ENCODE assay signal across 8 cellular contexts in genomic region chr19:18322759-18323460, GRCh38. TPM values are rescaled to one million over a fixed set of nuclear protein-coding genes. Genes with fewer than 3 reads are reported as not detected.
A peak's percentile ranks its signal among the peaks of the same experiment; 100 is the strongest.
DNase-seq lines count a peak whose midpoint lies in the region; ATAC-seq and TF ChIP-seq lines count a peak whose summit lies in the region.

Gene LSM4, minus strand, starts transcription at chr19:18323076. Its CDS starts 56 bp downstream, at chr19:18323020.

- H3K27ac Mint-ChIP-seq in endothelial cell (ENCODE audit: unreplicated experiment): peak within 1 kb of the TSS; percentile 96

- H3K36me3 ChIP-seq in OCI-LY3 (replicated peaks; ENCODE audit: low read depth, low read length): peaks cover 15% of the 10 kb centered on the region

- H3K4me1 ChIP-seq in OCI-LY3 (ENCODE audit: low read length): peaks cover 16% of the 10 kb centered on the region

- peak within 1 kb of the TSS; percentile 89 for H3K4me3 Mint-ChIP-seq in endothelial cell (ENCODE audit: unreplicated experiment)

- no peaks in the 10 kb centered on the region for H3K27me3 ChIP-seq in OCI-LY3 (ENCODE audit: low read depth, low read length)

- no peaks in the 10 kb centered on the region for H4K20me1 ChIP-seq in OCI-LY3 (ENCODE audit: insufficient read depth, low read length)

- peak within 1 kb of the TSS; percentile 80 for H3K27ac ChIP-seq in OCI-LY3 (ENCODE audit: low read length)

- peaks cover 51% of the 10 kb centered on the region for H3K4me1 Mint-ChIP-seq in endothelial cell (ENCODE audit: unreplicated experiment)

- no peaks in the 10 kb centered on the region for H3K9me3 Mint-ChIP-seq in endothelial cell (ENCODE audit: unreplicated experiment)

- DNase-seq in DMS114 treated with DMSO at 0.1 percent for 48 hours (lab: John Stamatoyannopoulos, UW; ENCODE audit: unreplicated experiment) (peak; percentile 98), HuH-7.5 (ENCODE audit: low spot score) (peak; percentile 97), endothelial cell (ENCODE audit: low spot score) (peak; percentile 99), midbrain (lab: John Stamatoyannopoulos, UW) (peak; percentile 98)
- peak; percentile 99 for DNase-seq in activated CD8-positive, alpha-beta memory T cell treated with anti-CD3 and anti-CD28 coated beads, Interleukin-2, amount 50 U/mL, for 48 hours
- DNase-seq in stimulated activated CD8-positive, alpha-beta memory T cell treated with anti-CD3 and anti-CD28 coated beads, Interleukin-2, amount 100 ng/mL, for 1 hour (ENCODE audit: low read depth in 2 of 2): peak; percentile 99 to 100

- ATAC-seq in GM21526 (IDR thresholded peaks at IDR 0.05; ENCODE audit: low FRiP score, unreplicated experiment): peak; percentile 79

- peak within 1 kb of the TSS; percentile 94 for H3K4me2 ChIP-seq in OCI-LY3 (ENCODE audit: low read length)

- H3K9me3 ChIP-seq in OCI-LY3 (ENCODE audit: insufficient read depth, low read length): no peaks in the 10 kb centered on the region

- H3K79me2 ChIP-seq in OCI-LY3 (ENCODE audit: low read length): peaks cover 45% of the 10 kb centered on the region

- peak within 1 kb of the TSS; percentile 82 for H3K4me3 ChIP-seq in OCI-LY3 (ENCODE audit: low read length)

- TF ChIP-seq CTCF in OCI-LY3 (IDR thresholded peaks at IDR 0.05; ENCODE audit: low read depth, low read length): peak; percentile 42
- no peak for TF ChIP-seq CTCF in endothelial cell (IDR thresholded peaks at IDR 0.05; ENCODE audit: unreplicated experiment)

- peaks cover 4% of the 10 kb centered on the region for H3K36me3 Mint-ChIP-seq in endothelial cell (ENCODE audit: low read depth, unreplicated experiment)

- peak within 1 kb of the TSS; percentile 92 for H3K9ac ChIP-seq in OCI-LY3 (ENCODE audit: low read length)

- H3K27me3 Mint-ChIP-seq in endothelial cell (ENCODE audit: unreplicated experiment): peaks cover 3% of the 10 kb centered on the region

- peak within 1 kb of the TSS; percentile 76 for H2AFZ ChIP-seq in OCI-LY3 (ENCODE audit: low read depth, low read length)

RNA-seq across cellular contexts. Expression of gene LSM4, which starts in this region (rescaled TPM):
- total RNA-seq in endothelial cell (ENCODE audit: unreplicated experiment): 166 TPM

Comparison
In these comparisons a context has a peak if more than half of its experiments do, and no peak if none do; other contexts are left out.
1. Peak in every context shown above with its lines: DNase-seq, ATAC-seq, H3K4me3 ChIP-seq and H3K27ac ChIP-seq.